30 cellular contexts compared by ENCODE assay signal in genomic region chr7:146331369-146331768, GRCh38.
"Had no signal": no experiment of that assay in that cellular context is flagged by ENCODE, and none has a peak within 500 bp of the region (broad histone marks: within the 10 kb centered on the region; RNA-seq: fewer than 3 reads in every experiment).

No MANE protein-coding gene starts in this region.

- DNase-seq: activated CD4-positive, alpha-beta memory T cell treated with anti-CD3 and anti-CD28 coated beads for 36 hours; activated CD4-positive, alpha-beta T cell treated with anti-CD3 and anti-CD28 coated beads for 36 hours; activated CD4-positive, alpha-beta T cell treated with anti-CD3 and anti-CD28 coated beads, Interleukin-2, amount 10 ng/mL, durations not matched to agents 24 days and 14 days; activated CD4-positive, CD25-positive, alpha-beta regulatory T cell; activated CD4-positive, CD25-positive, alpha-beta regulatory T cell treated with anti-CD3 and anti-CD28 coated beads, Interleukin-2, amount 50 U/mL, for 72 hours; activated CD8-positive, alpha-beta memory T cell treated with anti-CD3 and anti-CD28 coated beads, Interleukin-2, amount 10 ng/mL, durations not matched to agents 7 days and 5 days; activated CD8-positive, alpha-beta memory T cell treated with anti-CD3 and anti-CD28 coated beads, Interleukin-2, amount 50 U/mL, for 4 hours; activated CD8-positive, alpha-beta T cell treated with anti-CD3 and anti-CD28 coated beads, Interleukin-2, amount 10 ng/mL, durations not matched to agents 7 days and 5 days; activated effector memory CD4-positive, alpha-beta T cell treated with anti-CD3 and anti-CD28 coated beads, Interleukin-2, amount 50 U/mL, for 16 hours; activated naive CD4-positive, alpha-beta T cell treated with anti-CD3 and anti-CD28 coated beads for 36 hours; activated naive CD8-positive, alpha-beta T cell treated with anti-CD3 and anti-CD28 coated beads for 36 hours; activated naive CD8-positive, alpha-beta T cell treated with anti-CD3 and anti-CD28 coated beads, Interleukin-2, amount 50 U/mL, for 24 hours; activated T-cell treated with anti-CD3 and anti-CD28 coated beads, Interleukin-2, amount 50 U/mL, for 1 hour; activated T-cell treated with anti-CD3 and anti-CD28 coated beads, Interleukin-2, amount 50 U/mL, for 48 hours; adrenal gland; amygdala; aorta; body of pancreas; caudate nucleus; cortex of kidney; dermis blood vessel endothelial cell; effector CD4-positive, alpha-beta T cell; effector memory CD8-positive, alpha-beta T cell; esophagus squamous epithelium; foreskin melanocyte; T-cell; T-helper 9 cell; WERI-Rb-1 had no signal

- H3K4me3 ChIP-seq: adrenal gland, body of pancreas, esophagus squamous epithelium, gastroesophageal sphincter had no signal

- H3K27ac ChIP-seq: adrenal gland, body of pancreas, epithelial cell of prostate, esophagus squamous epithelium, gastroesophageal sphincter, WERI-Rb-1 had no signal

- ATAC-seq: activated CD4-positive, alpha-beta T cell treated with anti-CD3 and anti-CD28 coated beads for 36 hours; activated CD8-positive, alpha-beta memory T cell treated with anti-CD3 and anti-CD28 coated beads, Interleukin-2, amount 10 ng/mL, durations not matched to agents 7 days and 5 days; activated CD8-positive, alpha-beta T cell treated with anti-CD3 and anti-CD28 coated beads, Interleukin-2, amount 10 ng/mL, durations not matched to agents 7 days and 5 days; activated naive CD8-positive, alpha-beta T cell treated with anti-CD3 and anti-CD28 coated beads, Interleukin-2, amount 50 U/mL, for 24 hours; body of pancreas; effector memory CD8-positive, alpha-beta T cell; gastroesophageal sphincter; T-cell had no signal

- H3K9me3 ChIP-seq: adrenal gland, body of pancreas, esophagus squamous epithelium, gastroesophageal sphincter had no signal

- H3K4me1 ChIP-seq: adrenal gland, body of pancreas, esophagus squamous epithelium, gastroesophageal sphincter had no signal

- H3K27me3 ChIP-seq: adrenal gland, body of pancreas, esophagus squamous epithelium, gastroesophageal sphincter had no signal

- H3K36me3 ChIP-seq: adrenal gland, esophagus squamous epithelium, gastroesophageal sphincter, WERI-Rb-1 had no signal
